ENCODE assay signal across 34 cellular contexts in genomic region chr3:67979342-67979741, GRCh38.
DNase-seq lines count a peak whose midpoint lies in the region; ATAC-seq, FAIRE-seq and TF ChIP-seq lines count a peak whose summit lies in the region.
"Had no signal": no experiment of that assay in that cellular context is flagged by ENCODE, and none has a peak within 500 bp of the region (broad histone marks: within the 10 kb centered on the region; RNA-seq: fewer than 3 reads in every experiment).

No MANE protein-coding gene starts in this region.

- H2AFZ ChIP-seq in HepG2 (ENCODE audit: low read length) (no peak overlapping the region), IMR-90 (replicated peaks; ENCODE audit: low read length, poor library complexity) (no peak overlapping the region), H1 (ENCODE audit: low read length) (no peak overlapping the region)

- FAIRE-seq in HepG2 (lab: Jason Lieb, UNC) (no peak), A549 (lab: Jason Lieb, UNC) (no peak), H1 (lab: Jason Lieb, UNC) (no peak), HTR-8/SVneo (lab: Jason Lieb, UNC) (no peak)
- FAIRE-seq: A204.1, D721Med had no signal

- no TSS peak for BruUV-seq in HepG2 (replicated peaks; lab: Mats Ljungman, UMichigan)
- no TSS peak for BruUV-seq in IMR-90 (replicated peaks; lab: Mats Ljungman, UMichigan)

- DNase-seq in HepG2 (ENCODE audit: low spot score) (no peak), right lobe of liver (no peak), A549 (ENCODE audit: low read depth in 1 of 2, low spot score in 1 of 2) (no peak), IMR-90 (no peak), H1 (ENCODE audit: low read depth in 1 of 2, low spot score in 2 of 2) (no peak), SKM-1 (lab: John Stamatoyannopoulos, UW; ENCODE audit: unreplicated experiment) (no peak), hypothalamus (lab: John Stamatoyannopoulos, UW) (no peak), HTR-8/SVneo (ENCODE audit: insufficient read length, low spot score) (no peak)
- DNase-seq: 8988T; ACHN; AML-193; BE2C; C1 segment of cervical spinal cord; Caco-2; Calu3; CD4-positive, alpha-beta memory T cell; CD4-positive, alpha-beta T cell; CD4-positive, CD25-positive, alpha-beta regulatory T cell; CD8-positive, alpha-beta memory T cell; CD8-positive, alpha-beta T cell; COR-L47; DMS 273 treated with DMSO at 0.1 percent for 48 hours; DMS153; DMS53; DMS79; DMS79 treated with DMSO at 0.1 percent for 48 hours; DND-41; EL had no signal

- H3K18ac ChIP-seq in IMR-90 (ENCODE audit: low read depth, low read length): no peak overlapping the region
- no peak overlapping the region for H3K18ac ChIP-seq in H1 (ENCODE audit: extremely low read depth, low read length)

- H3K9me3 ChIP-seq in HepG2 (ENCODE audit: low read length) (no peaks in the 10 kb centered on the region), right lobe of liver (no peaks in the 10 kb centered on the region), A549 (no peaks in the 10 kb centered on the region), IMR-90 (ENCODE audit: control insufficient read depth, insufficient read depth, low read length) (no peaks in the 10 kb centered on the region), H1 (ENCODE audit: insufficient read depth in 2 of 2, low read depth in 1 of 2, low read length in 1 of 2) (no peaks in the 10 kb centered on the region)
- H3K9me3 ChIP-seq: BE2C, BLaER1, Caco-2 had no signal

- no peak overlapping the region for H2AK5ac ChIP-seq in IMR-90 (ENCODE audit: low read depth, low read length)
- no peak overlapping the region for H2AK5ac ChIP-seq in H1 (ENCODE audit: low read depth, low read length)

- H3K27me3 ChIP-seq in HepG2 (ENCODE audit: control insufficient read depth in 1 of 2, insufficient read depth in 2 of 2, low read length in 2 of 2) (no peaks in the 10 kb centered on the region), right lobe of liver (no peaks in the 10 kb centered on the region), IMR-90 (ENCODE audit: control insufficient read depth, insufficient read depth, low read length) (no peaks in the 10 kb centered on the region), H1 (replicated peaks in 1 of 4; ENCODE audit: control insufficient read depth in 3 of 4, extremely low read depth in 1 of 4, insufficient read depth in 3 of 4, low read length in 3 of 4) (no peaks in the 10 kb centered on the region)
- H3K27me3 ChIP-seq: BE2C; BLaER1; BLaER1 treated with 17β-estradiol and CSF1 and Interleukin-3, amounts not matched to agents 10 nM and 100 nM had no signal

- intact Hi-C loops in HepG2 (cut with micrococcal nuclease; ENCODE audit: unreplicated experiment): no loop called here
- intact Hi-C loops in right lobe of liver (cut with DNase I): no loop called here
- intact Hi-C loops in IMR-90 (cut with micrococcal nuclease): no loop called here

- H2BK120ac ChIP-seq in IMR-90 (ENCODE audit: low read depth, low read length) (no peak overlapping the region), H1 (replicated peaks; ENCODE audit: low read depth, low read length) (no peak overlapping the region)

- H3K9ac ChIP-seq in HepG2 (ENCODE audit: insufficient read depth, low read depth, low read length): no peak overlapping the region
- no peak overlapping the region for H3K9ac ChIP-seq in IMR-90 (ENCODE audit: low read depth, low read length)
- H3K9ac ChIP-seq in H1 (replicated peaks in 1 of 4; ENCODE audit: extremely low read depth in 1 of 4, low read depth in 3 of 4, low read length in 3 of 4): no peak overlapping the region
- H3K9ac ChIP-seq: BLaER1; BLaER1 treated with 17β-estradiol and CSF1 and Interleukin-3, amounts not matched to agents 10 nM and 100 nM had no signal

- H3K79me1 ChIP-seq in IMR-90 (ENCODE audit: low read depth in 1 of 2, low read length in 2 of 2) (no peaks in the 10 kb centered on the region), H1 (ENCODE audit: low read depth, low read length) (no peaks in the 10 kb centered on the region)

- dilution Hi-C loops in IMR-90 (cut with HindIII; ENCODE audit: low sequenced_read_pairs, unreplicated experiment): no loop called here

- no peak overlapping the region for H2AK9ac ChIP-seq in IMR-90 (replicated peaks; ENCODE audit: low read depth, low read length, poor library complexity)

- no peak for TF ChIP-seq CTCF in HepG2 (CRISPR knock-in tag; IDR thresholded peaks at IDR 0.05)
- TF ChIP-seq CTCF in right lobe of liver (IDR thresholded peaks at IDR 0.05): no peak
- no peak for TF ChIP-seq CTCF in A549 (IDR thresholded peaks at IDR 0.05)
- no peak for TF ChIP-seq CTCF in IMR-90 (conservative IDR thresholded peaks at IDR 0.05; ENCODE audit: low read depth, low read length)
- TF ChIP-seq CTCF in H1 (IDR thresholded peaks at IDR 0.05; ENCODE audit: control extremely low read depth in 1 of 3, insufficient read depth in 1 of 3, low read depth in 1 of 3, low read length in 3 of 3): no peak

- H3K27ac ChIP-seq in HepG2 (ENCODE audit: extremely low read length, insufficient read depth, low read length) (no peak overlapping the region), right lobe of liver (no peak overlapping the region), A549 (no peak overlapping the region), IMR-90 (ENCODE audit: insufficient read depth, low read length) (no peak overlapping the region), H1 (ENCODE audit: low read depth, low read length) (no peak overlapping the region)
- H3K27ac ChIP-seq: 22Rv1; BLaER1 treated with 17β-estradiol and CSF1 and Interleukin-3, amounts not matched to agents 10 nM and 100 nM; C4-2B had no signal

- ATAC-seq in HepG2: no peak
- no peak for ATAC-seq in right lobe of liver
- ATAC-seq in A549: no peak
- ATAC-seq in IMR-90 (ENCODE audit: low read depth): no peak
- ATAC-seq: CD8-positive, alpha-beta T cell had no signal

- H4K20me1 ChIP-seq in HepG2 (ENCODE audit: insufficient read depth, low read length) (no peaks in the 10 kb centered on the region), IMR-90 (ENCODE audit: insufficient read depth, low read length) (no peaks in the 10 kb centered on the region), H1 (replicated peaks in 1 of 2; ENCODE audit: control insufficient read depth in 1 of 2, insufficient read depth in 2 of 2, low read length in 2 of 2) (no peaks in the 10 kb centered on the region)
- H4K20me1 ChIP-seq: BLaER1; BLaER1 treated with 17β-estradiol and CSF1 and Interleukin-3, amounts not matched to agents 10 nM and 100 nM had no signal

- H2BK5ac ChIP-seq in IMR-90 (ENCODE audit: low read depth, low read length, poor library complexity, severe bottlenecking) (no peak overlapping the region), H1 (ENCODE audit: low read depth, low read length) (no peak overlapping the region)

- H4K8ac ChIP-seq in IMR-90 (ENCODE audit: low read depth in 2 of 2, low read length in 2 of 2) (no peak overlapping the region), H1 (ENCODE audit: extremely low read depth, insufficient read depth, low read length) (no peak overlapping the region)

- H3K79me2 ChIP-seq in HepG2 (ENCODE audit: insufficient read depth, low read length) (no peaks in the 10 kb centered on the region), H1 (ENCODE audit: control insufficient read depth in 1 of 2, insufficient read depth in 2 of 2, low read length in 2 of 2) (no peaks in the 10 kb centered on the region)

- in situ Hi-C loops in HepG2 (cut with HindIII; ENCODE audit: extremely low pct_ligation_motif_present, low pct_unique_long_range_greater_than_20kb) (no loop called here), IMR-90 (cut with MboI; ENCODE audit: low sequenced_read_pairs) (no loop called here)

- H3K4me3 ChIP-seq in HepG2 (replicated peaks in 1 of 3; ENCODE audit: insufficient read depth in 1 of 3, low read depth in 2 of 3, low read length in 3 of 3): no peak overlapping the region
- H3K4me3 ChIP-seq in right lobe of liver: no peak overlapping the region
- H3K4me3 ChIP-seq in A549: no peak overlapping the region
- H3K4me3 ChIP-seq in IMR-90 (ENCODE audit: insufficient read depth, low read depth, low read length): no peak overlapping the region
- H3K4me3 ChIP-seq in H1 (ENCODE audit: extremely low read depth in 1 of 4, insufficient read depth in 2 of 4, low read depth in 3 of 4, low read length in 4 of 4): no peak overlapping the region
- H3K4me3 ChIP-seq: BLaER1; BLaER1 treated with 17β-estradiol and CSF1 and Interleukin-3, amounts not matched to agents 10 nM and 100 nM had no signal

- no peak overlapping the region for H2BK12ac ChIP-seq in H1 (ENCODE audit: low read depth, low read length)

- no peak overlapping the region for H4K91ac ChIP-seq in IMR-90 (ENCODE audit: insufficient read depth, low read depth, low read length)
- no peak overlapping the region for H4K91ac ChIP-seq in H1 (replicated peaks; ENCODE audit: insufficient read length, low read length)

- H3K56ac ChIP-seq in IMR-90 (ENCODE audit: extremely low read depth, insufficient read depth, low read length) (no peak overlapping the region), H1 (replicated peaks; ENCODE audit: insufficient read length, low read depth, low read length) (no peak overlapping the region)

- H3K4me1 ChIP-seq in HepG2 (ENCODE audit: insufficient read depth, low read length) (peaks cover 4% of the 10 kb centered on the region; the same call in 1 of the 2 replicates), right lobe of liver (no peaks in the 10 kb centered on the region), A549 (no peaks in the 10 kb centered on the region), IMR-90 (ENCODE audit: control insufficient read depth, insufficient read depth, low read length) (no peaks in the 10 kb centered on the region), H1 (replicated peaks in 1 of 4; ENCODE audit: control insufficient read depth in 3 of 4, insufficient read depth in 4 of 4, low read length in 3 of 4) (peaks cover 0 to 3% (median 0%) of the 10 kb centered on the region in 4 experiments; a peak in 1 of 7 replicates)
- H3K4me1 ChIP-seq: BE2C, Caco-2 had no signal

- H3K4me2 ChIP-seq in HepG2 (ENCODE audit: low read depth, low read length) (no peak overlapping the region), A549 (no peak overlapping the region), IMR-90 (ENCODE audit: low read depth, low read length) (no peak overlapping the region), H1 (ENCODE audit: insufficient read depth in 1 of 2, low read depth in 2 of 2, low read length in 2 of 2) (no peak overlapping the region)

- H3K14ac ChIP-seq in IMR-90 (replicated peaks; ENCODE audit: low read depth, low read length) (no peak overlapping the region), H1 (ENCODE audit: insufficient read length) (no peak overlapping the region)

- H2BK15ac ChIP-seq in IMR-90 (ENCODE audit: low read depth, low read length) (no peak overlapping the region), H1 (ENCODE audit: low read length) (no peak overlapping the region)

- TF ChIP-seq EP300 in HepG2 (IDR thresholded peaks at IDR 0.05; ENCODE audit: low read depth in 2 of 2, low read length in 2 of 2): no peak
- no peak for TF ChIP-seq EP300 in HepG2 (CRISPR knock-in tag; IDR thresholded peaks at IDR 0.05; ENCODE audit: borderline replicate concordance)
- TF ChIP-seq EP300 in A549 (IDR thresholded peaks at IDR 0.05): no peak
- no peak for TF ChIP-seq EP300 in H1 (IDR thresholded peaks at IDR 0.05; ENCODE audit: borderline replicate concordance in 1 of 2, low read depth in 2 of 2, low read length in 2 of 2)

- TF ChIP-seq RAD21 in HepG2 (CRISPR knock-in tag; IDR thresholded peaks at IDR 0.05): no peak
- no peak for TF ChIP-seq RAD21 in A549 (conservative IDR thresholded peaks at IDR 0.05 in 1 of 2, IDR thresholded peaks at IDR 0.05 in 1 of 2)
- TF ChIP-seq RAD21 in IMR-90 (IDR thresholded peaks at IDR 0.05; ENCODE audit: low read length): no peak
- no peak for TF ChIP-seq RAD21 in H1 (IDR thresholded peaks at IDR 0.05 in 1 of 2, conservative IDR thresholded peaks at IDR 0.05 in 1 of 2; ENCODE audit: low read depth in 2 of 2, low read length in 2 of 2)

- H4K5ac ChIP-seq in IMR-90 (ENCODE audit: low read depth, low read length): no peak overlapping the region
- no peak overlapping the region for H4K5ac ChIP-seq in H1 (ENCODE audit: insufficient read length, low read depth, low read length)

- no peak overlapping the region for H3K4ac ChIP-seq in IMR-90 (ENCODE audit: low read depth, low read length)
- no peak overlapping the region for H3K4ac ChIP-seq in H1 (replicated peaks; ENCODE audit: insufficient read length, low read depth, low read length)

- TF ChIP-seq POLR2A in HepG2 (IDR thresholded peaks at IDR 0.05; ENCODE audit: insufficient read depth in 1 of 2, low read depth in 2 of 2, low read length in 2 of 2) (no peak), right lobe of liver (IDR thresholded peaks at IDR 0.05) (no peak), A549 (IDR thresholded peaks at IDR 0.05; ENCODE audit: low read length) (no peak), IMR-90 (IDR thresholded peaks at IDR 0.05; ENCODE audit: low read depth, low read length) (no peak), H1 (IDR thresholded peaks at IDR 0.05; ENCODE audit: control extremely low read depth in 1 of 2, low read depth in 2 of 2, low read length in 2 of 2) (no peak)

- no peaks in the 10 kb centered on the region for H3K23me2 ChIP-seq in H1 (ENCODE audit: low read depth, low read length)

- no peaks in the 10 kb centered on the region for H3K36me3 ChIP-seq in HepG2 (replicated peaks in 1 of 2; ENCODE audit: control insufficient read depth in 1 of 2, insufficient read depth in 2 of 2, low read length in 2 of 2)
- no peaks in the 10 kb centered on the region for H3K36me3 ChIP-seq in right lobe of liver
- H3K36me3 ChIP-seq in IMR-90 (ENCODE audit: control insufficient read depth, insufficient read depth, low read length): no peaks in the 10 kb centered on the region
- H3K36me3 ChIP-seq in H1 (ENCODE audit: control insufficient read depth in 2 of 4, insufficient read depth in 4 of 4, low read length in 3 of 4): no peaks in the 10 kb centered on the region
- H3K36me3 ChIP-seq: BE2C; BLaER1; BLaER1 treated with 17β-estradiol and CSF1 and Interleukin-3, amounts not matched to agents 10 nM and 100 nM had no signal

- POLR2A ChIA-PET in HepG2 (lab: Yijun Ruan, JAX): no interaction called here
- POLR2A ChIA-PET in A549 (lab: Yijun Ruan, JAX): no interaction called here
- POLR2A ChIA-PET in IMR-90 (lab: Charles Lee; ENCODE audit: unreplicated experiment): no interaction called here
- POLR2A ChIA-PET in H1 (lab: Charles Lee; ENCODE audit: partially characterized antibody): no interaction called here

- CTCF ChIA-PET in HepG2 (lab: Yijun Ruan, JAX; ENCODE audit: low intra/inter-chr PET ratio, low total read pairs): no interaction called here
- CTCF ChIA-PET in A549 (lab: Yijun Ruan, JAX): no interaction called here
- CTCF ChIA-PET in IMR-90 (lab: Yijun Ruan, JAX): no interaction called here
- CTCF ChIA-PET in H1 (lab: Charles Lee; ENCODE audit: partially characterized antibody): no interaction called here

- H3K23ac ChIP-seq in IMR-90 (ENCODE audit: low read depth, low read length) (no peak overlapping the region), H1 (ENCODE audit: insufficient read length) (no peak overlapping the region)

- H2BK20ac ChIP-seq in IMR-90 (ENCODE audit: low read depth, low read length): no peak overlapping the region
- no peak overlapping the region for H2BK20ac ChIP-seq in H1 (ENCODE audit: low read length)

- no peaks in the 10 kb centered on the region for H3K9me1 ChIP-seq in IMR-90 (ENCODE audit: insufficient read depth, low read length)

Comparison
In these comparisons a context has a peak if more than half of its experiments do, and no peak if none do; other contexts are left out.
1. Of the 41 proteins assayed by ChIP-seq in both HepG2 and H1: peak only in HepG2: none; only in H1: none; in both: MAFK; in neither: 40.